In genomic region chr11:131025020-131025419, GRCh38 we compare ENCODE assay signal across 10 cellular contexts.
A peak's percentile ranks its signal among the peaks of the same experiment; 100 is the strongest.
DNase-seq lines count a peak whose midpoint lies in the region; ATAC-seq and TF ChIP-seq lines count a peak whose summit lies in the region.
"Had no signal": no experiment of that assay in that cellular context is flagged by ENCODE, and none has a peak within 500 bp of the region (broad histone marks: within the 10 kb centered on the region; RNA-seq: fewer than 3 reads in every experiment).

No MANE protein-coding gene starts in this region.

- no peak overlapping the region for H2AFZ ChIP-seq in Loucy (ENCODE audit: low read length)

- WGBS in spleen, 5 donors = 44 to 82% (median 67%) methylated on average over 1 of the region's 1 CpG

- H3K79me2 ChIP-seq in Loucy (ENCODE audit: insufficient read depth, low read length) = no peaks in the 10 kb centered on the region

- POLR2A ChIA-PET in activated CD4-positive, alpha-beta T cell treated with anti-CD3 and anti-CD28 coated beads for 36 hours (lab: Charles Lee) = no interaction called here

- H3K27me3 ChIP-seq in Loucy (ENCODE audit: insufficient read depth, low read length, poor library complexity, severe bottlenecking) = no peaks in the 10 kb centered on the region
- no peaks in the 10 kb centered on the region for H3K27me3 ChIP-seq in dorsolateral prefrontal cortex
- no peaks in the 10 kb centered on the region for H3K27me3 ChIP-seq in spleen (replicated peaks in 1 of 7)

- H3K9me3 Mint-ChIP-seq in osteocyte (ENCODE audit: unreplicated experiment) = no peaks in the 10 kb centered on the region
- no peaks in the 10 kb centered on the region for H3K9me3 Mint-ChIP-seq in activated CD4-positive, alpha-beta T cell treated with anti-CD3 and anti-CD28 coated beads for 36 hours (ENCODE audit: low read depth)

- H3K4me3 ChIP-seq in GM12865 (ENCODE audit: low read depth, low read length) (no peak overlapping the region), Loucy (ENCODE audit: low read length, poor library complexity, severe bottlenecking) (no peak overlapping the region), dorsolateral prefrontal cortex (no peak overlapping the region), spleen (no peak overlapping the region)
- H3K4me3 ChIP-seq: SJSA1 had no signal

- no peaks in the 10 kb centered on the region for H3F3A ChIP-seq in Loucy (ENCODE audit: low read depth)

- H3K4me1 ChIP-seq in Loucy (ENCODE audit: insufficient read depth, low read length, poor library complexity, severe bottlenecking) = no peaks in the 10 kb centered on the region
- no peaks in the 10 kb centered on the region for H3K4me1 ChIP-seq in spleen
- H3K4me1 ChIP-seq: SJSA1 had no signal

- TF ChIP-seq POLR2A in spleen (IDR thresholded peaks at IDR 0.05) = no peak

- no peak overlapping the region for H3K4me2 ChIP-seq in Loucy (ENCODE audit: low read depth, low read length, poor library complexity, severe bottlenecking)

- no peaks in the 10 kb centered on the region for H4K20me1 ChIP-seq in Loucy (ENCODE audit: insufficient read depth, low read length, poor library complexity, severe bottlenecking)

- H3K9me3 ChIP-seq in Loucy (ENCODE audit: insufficient read depth, low read depth, low read length) = no peaks in the 10 kb centered on the region
- no peaks in the 10 kb centered on the region for H3K9me3 ChIP-seq in spleen
- H3K9me3 ChIP-seq: SJSA1 had no signal

- H3K36me3 ChIP-seq in Loucy (ENCODE audit: insufficient read depth, low read length) = no peaks in the 10 kb centered on the region
- no peaks in the 10 kb centered on the region for H3K36me3 ChIP-seq in spleen
- H3K36me3 ChIP-seq: SJSA1 had no signal

- H3K9ac ChIP-seq in Loucy (ENCODE audit: low read depth, low read length, poor library complexity, severe bottlenecking) = no peak overlapping the region

- no peak overlapping the region for H3K4me3 Mint-ChIP-seq in osteocyte (ENCODE audit: unreplicated experiment)
- H3K4me3 Mint-ChIP-seq in activated CD4-positive, alpha-beta T cell treated with anti-CD3 and anti-CD28 coated beads for 36 hours = no peak overlapping the region
- H3K4me3 Mint-ChIP-seq: stimulated activated memory B cell treated with anti-CD40 and anti-IgM and Interleukin-4, amounts not matched to agents 10 μg/mL and 1 μg/mL and 100 μg/mL, for 72 hours had no signal

- DNase-seq in GM12865 (ENCODE audit: low read depth) (peak; percentile 6), dorsolateral prefrontal cortex (peak in 2 of 10 donors; percentile 25 to 49), osteocyte (ENCODE audit: extremely low spot score, unreplicated experiment) (no peak), SIG-M5 (lab: John Stamatoyannopoulos, UW) (no peak), spleen (no peak)
- no peak for DNase-seq in activated CD4-positive, alpha-beta T cell treated with anti-CD3 and anti-CD28 coated beads for 36 hours

- no peak overlapping the region for H3K27ac ChIP-seq in dorsolateral prefrontal cortex
- H3K27ac ChIP-seq in spleen = no peak overlapping the region
- H3K27ac ChIP-seq: SJSA1 had no signal

- no peaks in the 10 kb centered on the region for H3K9me2 ChIP-seq in Loucy (replicated peaks; ENCODE audit: low read depth, low read length)

- no peaks in the 10 kb centered on the region for H3K4me1 Mint-ChIP-seq in osteocyte (ENCODE audit: unreplicated experiment)
- peaks cover 2% of the 10 kb centered on the region for H3K4me1 Mint-ChIP-seq in activated CD4-positive, alpha-beta T cell treated with anti-CD3 and anti-CD28 coated beads for 36 hours
- H3K4me1 Mint-ChIP-seq: stimulated activated memory B cell treated with anti-CD40 and anti-IgM and Interleukin-4, amounts not matched to agents 10 μg/mL and 1 μg/mL and 100 μg/mL, for 72 hours had no signal

- intact Hi-C loops in dorsolateral prefrontal cortex (cut with DNase I) = no loop called here
- intact Hi-C loops in activated CD4-positive, alpha-beta T cell treated with anti-CD3 and anti-CD28 coated beads for 36 hours (cut with DNase I, micrococcal nuclease) = no loop called here
- intact Hi-C loops in spleen (cut with DNase I; ENCODE audit: low total_unique reads) = no loop called here

- H3K36me3 Mint-ChIP-seq in osteocyte (ENCODE audit: unreplicated experiment) = no peaks in the 10 kb centered on the region
- no peaks in the 10 kb centered on the region for H3K36me3 Mint-ChIP-seq in activated CD4-positive, alpha-beta T cell treated with anti-CD3 and anti-CD28 coated beads for 36 hours (ENCODE audit: low read depth)
- H3K36me3 Mint-ChIP-seq: stimulated activated memory B cell treated with anti-CD40 and anti-IgM and Interleukin-4, amounts not matched to agents 10 μg/mL and 1 μg/mL and 100 μg/mL, for 72 hours had no signal

- no peak for ATAC-seq in activated CD4-positive, alpha-beta T cell treated with anti-CD3 and anti-CD28 coated beads for 36 hours
- no peak for ATAC-seq in HG03025 (IDR thresholded peaks at IDR 0.05; ENCODE audit: low FRiP score, unreplicated experiment)

- TF ChIP-seq CTCF in GM12865 (IDR thresholded peaks at IDR 0.05; ENCODE audit: insufficient read depth, low read depth, low read length, missing control alignments) (peak; percentile 18), Loucy (conservative IDR thresholded peaks at IDR 0.05; ENCODE audit: low read length) (peak; percentile 49), dorsolateral prefrontal cortex (IDR thresholded peaks at IDR 0.05 in 54 of 56, conservative IDR thresholded peaks at IDR 0.05 in 2 of 56; ENCODE audit: low read depth in 1 of 56, partially characterized antibody in 56 of 56) (peak in 52 of 56 donors; percentile 26 to 62 (median 43)), osteocyte (IDR thresholded peaks at IDR 0.05) (peak; percentile 57), spleen (IDR thresholded peaks at IDR 0.05 in 8 of 11, conservative IDR thresholded peaks at IDR 0.05 in 3 of 11) (no peak)

- peaks cover 16% of the 10 kb centered on the region for H3K27me3 Mint-ChIP-seq in osteocyte (ENCODE audit: unreplicated experiment)
- H3K27me3 Mint-ChIP-seq in activated CD4-positive, alpha-beta T cell treated with anti-CD3 and anti-CD28 coated beads for 36 hours = peaks cover 2% of the 10 kb centered on the region
- H3K27me3 Mint-ChIP-seq: stimulated activated memory B cell treated with anti-CD40 and anti-IgM and Interleukin-4, amounts not matched to agents 10 μg/mL and 1 μg/mL and 100 μg/mL, for 72 hours had no signal

- CTCF ChIA-PET in activated CD4-positive, alpha-beta T cell treated with anti-CD3 and anti-CD28 coated beads for 36 hours (lab: Charles Lee) = no interaction called here

- H3K27ac Mint-ChIP-seq in osteocyte (ENCODE audit: unreplicated experiment) = no peak overlapping the region
- no peak overlapping the region for H3K27ac Mint-ChIP-seq in activated CD4-positive, alpha-beta T cell treated with anti-CD3 and anti-CD28 coated beads for 36 hours
- H3K27ac Mint-ChIP-seq: stimulated activated memory B cell treated with anti-CD40 and anti-IgM and Interleukin-4, amounts not matched to agents 10 μg/mL and 1 μg/mL and 100 μg/mL, for 72 hours had no signal

Comparison
In these comparisons a context has a peak if more than half of its experiments do, and no peak if none do; other contexts are left out.
1. CTCF ChIP-seq: peak in GM12865 (single experiment), Loucy (single experiment), dorsolateral prefrontal cortex (52 of 56) and osteocyte (single experiment); none in spleen (0 of 11).